Comparison of ENCODE assay signal across 1 cellular context in genomic region chr9:134325813-134326753, GRCh38.
TF ChIP-seq lines count a peak whose summit lies in the region.

Gene RXRA, plus strand, starts transcription at chr9:134326455. Its CDS starts 177 bp downstream, at chr9:134326632.

TF ChIP-seq in HepG2, 621 proteins besides CTCF, POLR2A, EP300 and RAD21 (continued from another document and continues in another):
- TF ChIP-seq PBX2 (CRISPR knock-in tag; IDR thresholded peaks at IDR 0.05) (no peak), ZSCAN29 (CRISPR knock-in tag; conservative IDR thresholded peaks at IDR 0.05) (0 out of 2 replicates have a peak, but pooled peaks have one; percentile 37), POLR2G (IDR thresholded peaks at IDR 0.05; ENCODE audit: low read depth, low read length) (peak; percentile 71), XBP1 (CRISPR knock-in tag; IDR thresholded peaks at IDR 0.05) (no peak), MAFK (conservative IDR thresholded peaks at IDR 0.05 in 1 of 2, IDR thresholded peaks at IDR 0.05 in 1 of 2; ENCODE audit: low read length in 2 of 2) (no peak), NFKB2 (CRISPR knock-in tag; IDR thresholded peaks at IDR 0.05; ENCODE audit: borderline replicate concordance) (no peak), ZNF362 (CRISPR knock-in tag; IDR thresholded peaks at IDR 0.05; ENCODE audit: borderline replicate concordance) (no peak), HMGXB4 (CRISPR knock-in tag; IDR thresholded peaks at IDR 0.05; ENCODE audit: borderline replicate concordance in 1 of 2, low read depth in 1 of 2) (peak in 1 of 2 experiments; percentile 41; a peak in 1 of 4 replicates), ZNF333 (CRISPR knock-in tag; IDR thresholded peaks at IDR 0.05; ENCODE audit: borderline replicate concordance) (no peak), PAF1 (CRISPR knock-in tag; IDR thresholded peaks at IDR 0.05) (no peak), ZNF782 (CRISPR knock-in tag; IDR thresholded peaks at IDR 0.05; ENCODE audit: borderline replicate concordance) (no peak), ONECUT2 (CRISPR knock-in tag; IDR thresholded peaks at IDR 0.05) (no peak), PHF20 (CRISPR knock-in tag; IDR thresholded peaks at IDR 0.05) (no peak), MEIS2 (CRISPR knock-in tag; IDR thresholded peaks at IDR 0.05) (peak; percentile 40; the same call in 1 of the 2 replicates), ZNF329 (CRISPR knock-in tag; IDR thresholded peaks at IDR 0.05; ENCODE audit: low read depth) (no peak), GMEB1 (CRISPR knock-in tag; IDR thresholded peaks at IDR 0.05; ENCODE audit: borderline replicate concordance) (no peak), ZNF574 (CRISPR knock-in tag; IDR thresholded peaks at IDR 0.05) (peak; percentile 44; the same call in 1 of the 2 replicates), ZNF44 (CRISPR knock-in tag; IDR thresholded peaks at IDR 0.05) (no peak), SP5 (CRISPR knock-in tag; IDR thresholded peaks at IDR 0.05; ENCODE audit: borderline replicate concordance, low read depth) (0 out of 2 replicates have a peak, but pooled peaks have one; percentile 54), AGO1 (IDR thresholded peaks at IDR 0.05; ENCODE audit: low read depth, low read length, poor library complexity, severe bottlenecking) (no peak), ZNF639 (CRISPR knock-in tag; conservative IDR thresholded peaks at IDR 0.05) (peak; percentile 92; the same call in 1 of the 2 replicates), ZNF563 (CRISPR knock-in tag; IDR thresholded peaks at IDR 0.05) (0 out of 2 replicates have a peak, but pooled peaks have one; percentile 22), RXRA (CRISPR knock-in tag; IDR thresholded peaks at IDR 0.05) (0 out of 2 replicates have a peak, but pooled peaks have one; percentile 2), ZBTB7A (CRISPR knock-in tag; IDR thresholded peaks at IDR 0.05) (no peak), PRMT3 (CRISPR knock-in tag; IDR thresholded peaks at IDR 0.05; ENCODE audit: borderline replicate concordance, low read depth) (no peak), TAF1 (CRISPR knock-in tag; IDR thresholded peaks at IDR 0.05) (peak; percentile 58), GABPB1 (CRISPR knock-in tag; IDR thresholded peaks at IDR 0.05) (peak; percentile 22; the same call in 1 of the 2 replicates), ATF7-NPFF (CRISPR knock-in tag; IDR thresholded peaks at IDR 0.05; ENCODE audit: low read depth) (peak; percentile 37; the same call in 1 of the 2 replicates), SP1 (IDR thresholded peaks at IDR 0.05) (no peak), SP1 (CRISPR knock-in tag; IDR thresholded peaks at IDR 0.05) (peak; percentile 44; the same call in 1 of the 2 replicates), ZNF451 (CRISPR knock-in tag; IDR thresholded peaks at IDR 0.05) (peak; percentile 40; the same call in 1 of the 2 replicates), HDAC6 (IDR thresholded peaks at IDR 0.05; ENCODE audit: low read depth, low read length) (no peak), PATZ1 (CRISPR knock-in tag; IDR thresholded peaks at IDR 0.05) (peak; percentile 74), YEATS2 (CRISPR knock-in tag; IDR thresholded peaks at IDR 0.05; ENCODE audit: borderline replicate concordance) (no peak), FOXA1 (IDR thresholded peaks at IDR 0.05) (no peak), FOXA1 (CRISPR knock-in tag; IDR thresholded peaks at IDR 0.05) (no peak), ZBTB2 (CRISPR knock-in tag; IDR thresholded peaks at IDR 0.05; ENCODE audit: low read depth) (peak; percentile 94), POLR2AphosphoS5 (IDR thresholded peaks at IDR 0.05; ENCODE audit: low read depth, low read length) (peak; percentile 69), RBFOX2 (IDR thresholded peaks at IDR 0.05; ENCODE audit: low read depth, low read length) (peak; percentile 79), PCBP2 (optimal IDR thresholded peaks at IDR 0.05; ENCODE audit: low read depth, low read length, poor library complexity, severe bottlenecking) (no peak), TRIM22 (IDR thresholded peaks at IDR 0.05) (no peak), ESRRA (CRISPR knock-in tag; IDR thresholded peaks at IDR 0.05; ENCODE audit: low read depth) (0 out of 2 replicates have a peak, but pooled peaks have one; percentile 29), HNRNPLL (IDR thresholded peaks at IDR 0.05; ENCODE audit: low read depth, low read length, poor library complexity, severe bottlenecking) (peak; percentile 46), MYC (CRISPR knock-in tag; IDR thresholded peaks at IDR 0.05; ENCODE audit: borderline replicate concordance) (peak; percentile 27; the same call in 1 of the 2 replicates), ZNF280B (CRISPR knock-in tag; IDR thresholded peaks at IDR 0.05; ENCODE audit: borderline replicate concordance) (no peak), HNRNPUL1 (IDR thresholded peaks at IDR 0.05; ENCODE audit: low read depth, low read length) (no peak), SKI (IDR thresholded peaks at IDR 0.05; ENCODE audit: partially characterized antibody) (peak; percentile 24), ZNF746 (CRISPR knock-in tag; IDR thresholded peaks at IDR 0.05) (no peak)
